Comparison of ENCODE assay signal across 31 cellular contexts in the genomic region with DNA sequence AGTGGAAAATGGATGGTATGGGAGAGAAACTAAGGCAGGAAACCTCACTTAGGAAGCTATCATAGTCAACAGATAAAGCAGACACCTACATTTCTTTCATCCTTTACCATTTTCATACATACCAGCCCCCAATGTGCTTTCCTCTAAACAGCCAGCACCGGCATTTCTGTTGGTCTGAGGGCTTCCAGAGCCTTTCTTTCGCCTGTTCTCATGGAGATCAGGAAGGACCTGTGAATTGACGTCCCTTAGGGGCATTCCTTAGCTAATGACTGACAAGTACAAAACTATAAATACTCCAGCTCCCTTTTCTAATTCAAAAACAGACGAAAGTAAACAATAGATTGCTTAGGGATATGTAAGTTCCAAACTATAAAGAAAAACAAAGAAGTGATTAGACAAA.
"Had no signal": no experiment of that assay in that cellular context is flagged by ENCODE, and none has a peak within 500 bp of the region (broad histone marks: within the 10 kb centered on the region; RNA-seq: fewer than 3 reads in every experiment).

No MANE protein-coding gene starts in this region.

- H3K4me3 Mint-ChIP-seq: activated B cell treated with CpG ODN at 0.5 μM for 24 hours; activated CD4-positive, alpha-beta memory T cell treated with anti-CD3 and anti-CD28 coated beads for 36 hours; activated naive CD4-positive, alpha-beta T cell treated with anti-CD3 and anti-CD28 coated beads for 36 hours; activated T-cell treated with anti-CD3 and anti-CD28 coated beads, Interleukin-2, amount 50 U/mL, for 4 hours; activated T-helper 1 cell treated with anti-CD3 and anti-CD28 coated beads, Interleukin-12 subunit alpha, Interleukin-12 subunit beta, Interleukin-2, Interleukin-4 antibody, amounts not matched to agents 30 ng/mL and 10 ng/mL and 1 ng/mL, durations not matched to agents 14 hours and 24 hours and 36 hours; T-helper 1 cell treated with Interleukin-12 subunit alpha and Interleukin-12 subunit beta and Interleukin-4 antibody, amounts not matched to agents 30 μg/mL and 1 μg/mL, for 36 hours; T-helper 2 cell treated with Interferon-gamma antibody and Interleukin-4, amounts not matched to agents 5 μg/mL and 100 μg/mL, for 36 hours had no signal

- ATAC-seq: activated naive CD4-positive, alpha-beta T cell treated with anti-CD3 and anti-CD28 coated beads, Interleukin-2, amount 50 U/mL, for 72 hours; activated T-cell treated with anti-CD3 and anti-CD28 coated beads, Interleukin-2, amount 50 U/mL, for 4 hours; body of pancreas; PC-3 had no signal

- H3K27me3 ChIP-seq: body of pancreas, breast epithelium, Peyer's patch, SJSA1 had no signal

- H3K36me3 Mint-ChIP-seq: activated CD4-positive, alpha-beta memory T cell treated with anti-CD3 and anti-CD28 coated beads for 36 hours; activated naive CD4-positive, alpha-beta T cell treated with anti-CD3 and anti-CD28 coated beads, Interleukin-2, amount 50 U/mL, for 72 hours had no signal

- H3K9ac ChIP-seq: SK-N-SH had no signal

- H3K4me2 ChIP-seq: SK-N-SH had no signal

- H3K27ac ChIP-seq: adrenal gland, body of pancreas, breast epithelium, Peyer's patch, SJSA1 had no signal

- H3K4me3 ChIP-seq: adrenal gland, body of pancreas, breast epithelium, Peyer's patch, SJSA1 had no signal

- DNase-seq: activated B cell treated with CpG ODN at 0.5 μM for 24 hours; activated CD4-positive, alpha-beta memory T cell treated with anti-CD3 and anti-CD28 coated beads for 36 hours; activated CD4-positive, alpha-beta T cell treated with anti-CD3 and anti-CD28 coated beads for 4 hours; activated CD4-positive, alpha-beta T cell treated with anti-CD3 and anti-CD28 coated beads, Interleukin-2, amount 50 U/mL, for 1 hour; activated CD4-positive, CD25-positive, alpha-beta regulatory T cell treated with anti-CD3 and anti-CD28 coated beads, Interleukin-2, amount 50 U/mL, for 72 hours; activated CD8-positive, alpha-beta memory T cell treated with anti-CD3 and anti-CD28 coated beads, Interleukin-2, amount 50 U/mL, for 4 hours; activated gamma-delta T cell treated with Interleukin-2 at 50 U/mL for 16 hours; activated naive CD4-positive, alpha-beta T cell treated with anti-CD3 and anti-CD28 coated beads for 36 hours; activated T-cell treated with anti-CD3 and anti-CD28 coated beads for 4 hours; activated T-cell treated with anti-CD3 and anti-CD28 coated beads, Interleukin-2, amount 50 U/mL, for 4 hours; adrenal gland; body of pancreas; MM.1S; MV-4-11; NCI-H1092; NCI-H1436 treated with DMSO at 0.1 percent for 48 hours; NCI-H1694 treated with DMSO at 0.1 percent for 48 hours; NCI-H2029; NCI-H345; NCI-H524 treated with DMSO at 0.1 percent for 48 hours; PC-3; Peyer's patch; RPMI8226; SHP77 treated with DMSO at 0.1 percent for 48 hours; SK-N-SH had no signal

- H3K9me3 ChIP-seq: adrenal gland, body of pancreas, breast epithelium, Peyer's patch, SJSA1, SK-N-SH had no signal

- H3K4me1 ChIP-seq: adrenal gland, body of pancreas, breast epithelium, Peyer's patch, SJSA1 had no signal

- H3K9me3 Mint-ChIP-seq: activated B cell treated with CpG ODN at 0.5 μM for 24 hours; activated CD4-positive, alpha-beta memory T cell treated with anti-CD3 and anti-CD28 coated beads for 36 hours; activated naive CD4-positive, alpha-beta T cell treated with anti-CD3 and anti-CD28 coated beads for 36 hours; activated naive CD4-positive, alpha-beta T cell treated with anti-CD3 and anti-CD28 coated beads, Interleukin-2, amount 50 U/mL, for 72 hours; activated T-cell treated with anti-CD3 and anti-CD28 coated beads, Interleukin-2, amount 50 U/mL, for 4 hours; activated T-helper 1 cell treated with anti-CD3 and anti-CD28 coated beads, Interleukin-12 subunit alpha, Interleukin-12 subunit beta, Interleukin-2, Interleukin-4 antibody, amounts not matched to agents 30 ng/mL and 10 ng/mL and 1 ng/mL, durations not matched to agents 14 hours and 24 hours and 36 hours; T-helper 1 cell treated with Interleukin-12 subunit alpha and Interleukin-12 subunit beta and Interleukin-4 antibody, amounts not matched to agents 30 μg/mL and 1 μg/mL, for 36 hours; T-helper 2 cell treated with Interferon-gamma antibody and Interleukin-4, amounts not matched to agents 5 μg/mL and 100 μg/mL, for 36 hours had no signal

- H3K27me3 Mint-ChIP-seq: activated B cell treated with CpG ODN at 0.5 μM for 24 hours; activated CD4-positive, alpha-beta memory T cell treated with anti-CD3 and anti-CD28 coated beads for 36 hours had no signal

- H3K36me3 ChIP-seq: adrenal gland, breast epithelium, Peyer's patch, SJSA1 had no signal

- H3K27ac Mint-ChIP-seq: activated B cell treated with CpG ODN at 0.5 μM for 24 hours; activated CD4-positive, alpha-beta memory T cell treated with anti-CD3 and anti-CD28 coated beads for 36 hours; activated naive CD4-positive, alpha-beta T cell treated with anti-CD3 and anti-CD28 coated beads for 36 hours; activated naive CD4-positive, alpha-beta T cell treated with anti-CD3 and anti-CD28 coated beads, Interleukin-2, amount 50 U/mL, for 72 hours; activated T-helper 1 cell treated with anti-CD3 and anti-CD28 coated beads, Interleukin-12 subunit alpha, Interleukin-12 subunit beta, Interleukin-2, Interleukin-4 antibody, amounts not matched to agents 30 ng/mL and 10 ng/mL and 1 ng/mL, durations not matched to agents 14 hours and 24 hours and 36 hours; T-helper 1 cell treated with Interleukin-12 subunit alpha and Interleukin-12 subunit beta and Interleukin-4 antibody, amounts not matched to agents 30 μg/mL and 1 μg/mL, for 36 hours; T-helper 2 cell treated with Interferon-gamma antibody and Interleukin-4, amounts not matched to agents 5 μg/mL and 100 μg/mL, for 36 hours had no signal

- H3K4me1 Mint-ChIP-seq: activated B cell treated with CpG ODN at 0.5 μM for 24 hours had no signal
